Comparison of ENCODE assay signal across 22 cellular contexts in genomic region chr20:24477831-24478547, GRCh38. TPM values are rescaled to one million over a fixed set of nuclear protein-coding genes. Genes with fewer than 3 reads are reported as not detected.
DNase-seq lines count a peak whose midpoint lies in the region; ATAC-seq, FAIRE-seq and TF ChIP-seq lines count a peak whose summit lies in the region.
"Had no signal": no experiment of that assay in that cellular context is flagged by ENCODE, and none has a peak within 500 bp of the region (broad histone marks: within the 10 kb centered on the region; RNA-seq: fewer than 3 reads in every experiment).

No MANE protein-coding gene starts in this region.

- H3K56ac ChIP-seq in H1 (replicated peaks; ENCODE audit: insufficient read length, low read depth, low read length), result no peak overlapping the region

- no peak for TF ChIP-seq POLR2A in H1 (IDR thresholded peaks at IDR 0.05; ENCODE audit: control extremely low read depth in 1 of 2, low read depth in 2 of 2, low read length in 2 of 2)

- H4K20me1 ChIP-seq in H1 (replicated peaks in 1 of 2; ENCODE audit: control insufficient read depth in 1 of 2, insufficient read depth in 2 of 2, low read length in 2 of 2), result peaks cover 17% of the 10 kb centered on the region in 2 experiments

- no peak overlapping the region for H2AFZ ChIP-seq in H1 (ENCODE audit: low read length)
- H2AFZ ChIP-seq: PC-9 had no signal

- ATAC-seq in GM18868 (IDR thresholded peaks at IDR 0.05; ENCODE audit: unreplicated experiment) (no peak), HG03460 (IDR thresholded peaks at IDR 0.05; ENCODE audit: unreplicated experiment) (no peak), GM19023 (IDR thresholded peaks at IDR 0.05; ENCODE audit: unreplicated experiment) (no peak)

- H2BK120ac ChIP-seq in H1 (replicated peaks; ENCODE audit: low read depth, low read length), result no peak overlapping the region

- no peak overlapping the region for H3K4me3 ChIP-seq in H1 (ENCODE audit: extremely low read depth in 1 of 4, insufficient read depth in 2 of 4, low read depth in 3 of 4, low read length in 4 of 4)
- H3K4me3 ChIP-seq in left ventricle myocardium inferior, result no peak overlapping the region
- H3K4me3 ChIP-seq: HAP-1, PC-9 had no signal

- CTCF ChIA-PET in H1 (lab: Charles Lee; ENCODE audit: partially characterized antibody), result interaction anchor here (4.3 kb wide), 1 partner anchor 10 kb away, joined by 9 read pairs; no protein-coding TSS in a partner anchor

- H3K79me1 ChIP-seq in H1 (ENCODE audit: low read depth, low read length), result no peaks in the 10 kb centered on the region; the same call in 1 of the 2 replicates

- H3K23ac ChIP-seq in H1 (ENCODE audit: insufficient read length), result no peak overlapping the region

- no peak overlapping the region for H3K27ac ChIP-seq in H1 (ENCODE audit: low read depth, low read length)
- peak overlapping the region; percentile 39 for H3K27ac ChIP-seq in left ventricle myocardium inferior (replicated peaks)
- H3K27ac ChIP-seq: PC-9 had no signal

- H2BK20ac ChIP-seq in H1 (ENCODE audit: low read length), result no peak overlapping the region

- H3K36me3 ChIP-seq in H1 (ENCODE audit: control insufficient read depth in 2 of 4, insufficient read depth in 4 of 4, low read length in 3 of 4) (no peaks in the 10 kb centered on the region), left ventricle myocardium inferior (no peaks in the 10 kb centered on the region)
- H3K36me3 ChIP-seq: HAP-1 had no signal

- POLR2A ChIA-PET in H1 (lab: Charles Lee; ENCODE audit: partially characterized antibody), result no interaction called here

- H4K5ac ChIP-seq in H1 (ENCODE audit: insufficient read length, low read depth, low read length), result no peak overlapping the region

- H2AK5ac ChIP-seq in H1 (ENCODE audit: low read depth, low read length), result peak overlapping the region; percentile 46; the same call in 1 of the 2 replicates

- peak overlapping the region; percentile 11 for H4K8ac ChIP-seq in H1 (ENCODE audit: extremely low read depth, insufficient read depth, low read length)

- DNase-seq in H1 (ENCODE audit: low read depth in 1 of 2, low spot score in 2 of 2), result no peak
- DNase-seq in left ventricle myocardium inferior, result no peak
- DNase-seq in posterior vena cava (ENCODE audit: low spot score), result peak; percentile 43
- DNase-seq in hepatic stellate cell (ENCODE audit: low spot score), result no peak
- DNase-seq: CD4-positive, CD25-positive, alpha-beta regulatory T cell; COR-L47; DMS79; KG1; NCI-H1092; NCI-H1436; NCI-H1930; NCI-H226; NCI-H510A treated with DMSO at 0.1 percent for 48 hours; NCI-H748 treated with DMSO at 0.1 percent for 48 hours; PC-9; RPMI8226; SIG-M5 had no signal

- H3K4me1 ChIP-seq in H1 (replicated peaks in 1 of 4; ENCODE audit: control insufficient read depth in 3 of 4, insufficient read depth in 4 of 4, low read length in 3 of 4) (peaks cover 0 to 17% (median 7%) of the 10 kb centered on the region in 4 experiments; a peak in 5 of 7 replicates), left ventricle myocardium inferior (peaks cover 39% of the 10 kb centered on the region)
- H3K4me1 ChIP-seq: HAP-1 had no signal

- no peak overlapping the region for H3K4me2 ChIP-seq in H1 (ENCODE audit: insufficient read depth in 1 of 2, low read depth in 2 of 2, low read length in 2 of 2)
- H3K4me2 ChIP-seq: PC-9 had no signal

- intact Hi-C loops in left ventricle myocardium inferior (cut with micrococcal nuclease) (no loop called here), posterior vena cava (cut with DNase I) (no loop called here)

- no peak for TF ChIP-seq RAD21 in H1 (IDR thresholded peaks at IDR 0.05 in 1 of 2, conservative IDR thresholded peaks at IDR 0.05 in 1 of 2; ENCODE audit: low read depth in 2 of 2, low read length in 2 of 2)

- H3K9ac ChIP-seq in H1 (replicated peaks in 1 of 4; ENCODE audit: extremely low read depth in 1 of 4, low read depth in 3 of 4, low read length in 3 of 4), result no peak overlapping the region

- no peak overlapping the region for H2BK15ac ChIP-seq in H1 (ENCODE audit: low read length)

- H2BK12ac ChIP-seq in H1 (ENCODE audit: low read depth, low read length), result no peak overlapping the region

- no peak overlapping the region for H4K91ac ChIP-seq in H1 (replicated peaks; ENCODE audit: insufficient read length, low read length)

- no peak for TF ChIP-seq EP300 in H1 (IDR thresholded peaks at IDR 0.05; ENCODE audit: borderline replicate concordance in 1 of 2, low read depth in 2 of 2, low read length in 2 of 2)

- H3K27me3 ChIP-seq in H1 (replicated peaks in 1 of 4; ENCODE audit: control insufficient read depth in 3 of 4, extremely low read depth in 1 of 4, insufficient read depth in 3 of 4, low read length in 3 of 4), result peaks cover 0 to 9% (median under 1%) of the 10 kb centered on the region in 4 experiments; a peak in 2 of 7 replicates
- H3K27me3 ChIP-seq in left ventricle myocardium inferior (ENCODE audit: low read depth), result peaks cover 13% of the 10 kb centered on the region

- H3K14ac ChIP-seq in H1 (ENCODE audit: insufficient read length), result no peak overlapping the region

- H3K23me2 ChIP-seq in H1 (ENCODE audit: low read depth, low read length), result no peaks in the 10 kb centered on the region

- TF ChIP-seq CTCF in H1 (IDR thresholded peaks at IDR 0.05; ENCODE audit: control extremely low read depth in 1 of 3, insufficient read depth in 1 of 3, low read depth in 1 of 3, low read length in 3 of 3) (no peak), left ventricle myocardium inferior (IDR thresholded peaks at IDR 0.05; ENCODE audit: borderline replicate concordance) (no peak)

- 0 out of 2 replicates have a peak overlapping the region, but pooled peaks have one; percentile 14 for H3K18ac ChIP-seq in H1 (ENCODE audit: extremely low read depth, low read length)

- no peak for FAIRE-seq in H1 (lab: Jason Lieb, UNC)
- FAIRE-seq: HTR-8/SVneo had no signal

- peaks cover 0 to 70% of the 10 kb centered on the region in 2 experiments; a peak in 3 of 4 replicates for H3K79me2 ChIP-seq in H1 (ENCODE audit: control insufficient read depth in 1 of 2, insufficient read depth in 2 of 2, low read length in 2 of 2)

- no peaks in the 10 kb centered on the region for H3K9me3 ChIP-seq in H1 (ENCODE audit: insufficient read depth in 2 of 2, low read depth in 1 of 2, low read length in 1 of 2)
- H3K9me3 ChIP-seq in left ventricle myocardium inferior (replicated peaks), result no peaks in the 10 kb centered on the region
- H3K9me3 ChIP-seq: HAP-1 had no signal

- H3K4ac ChIP-seq in H1 (replicated peaks; ENCODE audit: insufficient read length, low read depth, low read length), result no peak overlapping the region

- H2BK5ac ChIP-seq in H1 (ENCODE audit: low read depth, low read length), result no peak overlapping the region

- WGBS in H1 (ENCODE audit: extremely low coverage in 1 of 2, insufficient coverage in 1 of 2, insufficient read length in 1 of 2, insufficient replicate concordance in 2 of 2, low coverage in 1 of 2, low lambda C conversion rate in 2 of 2, missing lambda C conversion rate in 1 of 2), 2 experiments, result 82% methylated on average over 11 of the region's 11 CpGs; no CpG with 5 or more reads in 1 of the 2 experiments

TF ChIP-seq in H1, 55 proteins besides CTCF, POLR2A, EP300 and RAD21:
- TF ChIP-seq KDM5A (IDR thresholded peaks at IDR 0.05; ENCODE audit: low read length), result no peak
- TF ChIP-seq ZNF274 (IDR thresholded peaks at IDR 0.05; ENCODE audit: borderline replicate concordance, extremely low read depth, low read length), result no peak

RNA-seq across cellular contexts. Expression of gene SYNDIG1, which starts 8.6 kb away (rescaled TPM):
- 5.9 and 6.5 TPM in 2 replicates for total RNA-seq in H1 (2021; fragmentation: NEBNext Ultra II Directional; extraction: Animal tissue kit (Norgen Biotek cat#: 25700))
- polyA plus RNA-seq in H1 (2011; rRNA removed), result 7.8 and 9.1 TPM in 2 replicates
- polyA plus RNA-seq in H1 (2011; cell fraction: cytosol; rRNA removed), result 7.3 TPM
- 12.8 TPM for polyA plus RNA-seq in H1 (2011; cell fraction: nucleus; rRNA removed)
- polyA plus RNA-seq in H1 (2012, experiment 1 of 2), result 8.3 to 8.8 TPM (median 8.6 TPM) in 4 replicates
- 8.3 TPM for polyA plus RNA-seq in H1 (2012, experiment 2 of 2)
- polyA plus RNA-seq in H1 (2013, experiment 1 of 2), result 1.5 TPM
- 1.2 TPM for polyA plus RNA-seq in H1 (2013, experiment 2 of 2)
- polyA minus RNA-seq in H1 (2011; rRNA and poly(A)+ RNA removed), result 11.7 and 14.3 TPM in 2 replicates
- 4.0 TPM for polyA minus RNA-seq in H1 (2011; cell fraction: cytosol; rRNA and poly(A)+ RNA removed)
- polyA minus RNA-seq in H1 (2011; cell fraction: nucleus; rRNA and poly(A)+ RNA removed), result 16.0 TPM
- 21.4 TPM for total RNA-seq in left ventricle myocardium inferior
- 10 to 100 TPM; 11.3 to 22.5 TPM for total RNA-seq in posterior vena cava
- total RNA-seq: CD4-positive, CD25-positive, alpha-beta regulatory T cell had no signal
- polyA plus RNA-seq: CD4-positive, CD25-positive, alpha-beta regulatory T cell had no signal
